ENCODE assay signal across 11 cellular contexts in genomic region chr1:100277866-100278265, GRCh38. TPM values are rescaled to one million over a fixed set of nuclear protein-coding genes. Genes with fewer than 3 reads are reported as not detected.
A peak's percentile ranks its signal among the peaks of the same experiment; 100 is the strongest.
DNase-seq lines count a peak whose midpoint lies in the region; ATAC-seq and TF ChIP-seq lines count a peak whose summit lies in the region.
"Had no signal": no experiment of that assay in that cellular context is flagged by ENCODE, and none has a peak within 500 bp of the region (broad histone marks: within the 10 kb centered on the region; RNA-seq: fewer than 3 reads in every experiment).

No MANE protein-coding gene starts in this region.

- peaks cover 42% of the 10 kb centered on the region for H3K36me3 Mint-ChIP-seq in activated CD8-positive, alpha-beta T cell treated with anti-CD3 and anti-CD28 coated beads for 36 hours (ENCODE audit: low read depth)

- CTCF ChIA-PET in activated CD8-positive, alpha-beta T cell treated with anti-CD3 and anti-CD28 coated beads for 36 hours (lab: Charles Lee) = interaction anchor here (0.7 to 1.5 kb wide), 2 partner anchors 171 to 182 kb away, joined by 3 to 5 read pairs; no protein-coding TSS in a partner anchor

- no peak overlapping the region for H3K4me3 ChIP-seq in OCI-LY1 (ENCODE audit: low read depth, low read length, poor library complexity, severe bottlenecking)
- H3K4me3 ChIP-seq: lung had no signal

- H3K9me3 ChIP-seq in OCI-LY1 (ENCODE audit: low read length) = no peaks in the 10 kb centered on the region

- peak; percentile 53 for ATAC-seq in activated CD8-positive, alpha-beta T cell treated with anti-CD3 and anti-CD28 coated beads for 36 hours
- ATAC-seq in GM21526 (IDR thresholded peaks at IDR 0.05; ENCODE audit: low FRiP score, unreplicated experiment) (no peak), left lobe of liver (no peak), GM18520 (IDR thresholded peaks at IDR 0.05; ENCODE audit: unreplicated experiment) (no peak)

- no peak overlapping the region for H3K4me3 Mint-ChIP-seq in activated CD8-positive, alpha-beta T cell treated with anti-CD3 and anti-CD28 coated beads for 36 hours

- no peaks in the 10 kb centered on the region for H3K4me1 ChIP-seq in OCI-LY1 (ENCODE audit: insufficient read depth, low read length, severe bottlenecking)

- no peaks in the 10 kb centered on the region for H3K27me3 ChIP-seq in OCI-LY1 (ENCODE audit: insufficient read depth, low read length)

- peak; percentile 43 for TF ChIP-seq CTCF in OCI-LY1 (IDR thresholded peaks at IDR 0.05; ENCODE audit: low read length)
- TF ChIP-seq CTCF in activated CD8-positive, alpha-beta T cell treated with anti-CD3 and anti-CD28 coated beads for 36 hours (IDR thresholded peaks at IDR 0.05) = no peak

- no peak overlapping the region for H3K9ac ChIP-seq in OCI-LY1 (ENCODE audit: low read length)

- no peaks in the 10 kb centered on the region for H3K79me2 ChIP-seq in OCI-LY1 (ENCODE audit: insufficient read depth, low read length)

- H3F3A ChIP-seq in OCI-LY1 (ENCODE audit: insufficient read depth, low read length) = 0 out of 2 replicates have a peak, but pooled peaks cover 3% of the 10 kb centered on the region

- DNase-seq in activated naive CD4-positive, alpha-beta T cell treated with Interleukin-2 at 50 U/mL for 16 hours = peak; percentile 31
- no peak for DNase-seq in activated naive CD4-positive, alpha-beta T cell (lab: John Stamatoyannopoulos, UW)
- peak; percentile 39 for DNase-seq in activated CD8-positive, alpha-beta T cell treated with anti-CD3 and anti-CD28 coated beads for 36 hours
- DNase-seq in lung microvascular endothelial cell (ENCODE audit: low read depth in 2 of 2) = peak; percentile 56 to 57
- DNase-seq in left lobe of liver (ENCODE audit: low spot score) = no peak
- DNase-seq: Kasumi-1, NCI-H2107 had no signal

- H3K36me3 ChIP-seq in OCI-LY1 (ENCODE audit: insufficient read depth, low read length) = peaks cover 98% of the 10 kb centered on the region

- no peaks in the 10 kb centered on the region for H4K20me1 ChIP-seq in OCI-LY1 (ENCODE audit: insufficient read depth, low read length)

- H3K4me2 ChIP-seq in OCI-LY1 (ENCODE audit: low read length) = no peak overlapping the region

- no peak overlapping the region for H3K27ac ChIP-seq in OCI-LY1 (ENCODE audit: low read depth, low read length, poor library complexity, severe bottlenecking)

- no peaks in the 10 kb centered on the region for H3K9me2 ChIP-seq in OCI-LY1 (ENCODE audit: low read depth, low read length)

- H3K27ac Mint-ChIP-seq in activated CD8-positive, alpha-beta T cell treated with anti-CD3 and anti-CD28 coated beads for 36 hours = peak overlapping the region; percentile 31

- H3K9me3 Mint-ChIP-seq in activated CD8-positive, alpha-beta T cell treated with anti-CD3 and anti-CD28 coated beads for 36 hours = no peaks in the 10 kb centered on the region

- intact Hi-C loops in activated CD8-positive, alpha-beta T cell treated with anti-CD3 and anti-CD28 coated beads for 36 hours (cut with micrococcal nuclease) = loop anchor here (10.0 kb wide), 1 partner anchor 177 kb away; no protein-coding TSS in a partner anchor

- POLR2A ChIA-PET in activated CD8-positive, alpha-beta T cell treated with anti-CD3 and anti-CD28 coated beads for 36 hours (lab: Charles Lee) = no interaction called here

- H3K4me1 Mint-ChIP-seq in activated CD8-positive, alpha-beta T cell treated with anti-CD3 and anti-CD28 coated beads for 36 hours (ENCODE audit: low read depth) = peaks cover 15% of the 10 kb centered on the region

- H3K27me3 Mint-ChIP-seq in activated CD8-positive, alpha-beta T cell treated with anti-CD3 and anti-CD28 coated beads for 36 hours = no peaks in the 10 kb centered on the region

- H2AFZ ChIP-seq in OCI-LY1 (ENCODE audit: low read length) = no peak overlapping the region

RNA-seq across cellular contexts. Expression of gene RTCA, which starts 11.8 kb away (rescaled TPM):
- 10 to 100 TPM; 44.7 to 46.0 TPM for total RNA-seq in activated CD8-positive, alpha-beta T cell treated with anti-CD3 and anti-CD28 coated beads for 36 hours
- 27.0 and 27.5 TPM in 2 replicates for total RNA-seq in lung microvascular endothelial cell
- 16.6 TPM for total RNA-seq in left lobe of liver

RNA-seq across cellular contexts. Expression of gene DBT, which starts 28.2 kb away (rescaled TPM):
- total RNA-seq in activated CD8-positive, alpha-beta T cell treated with anti-CD3 and anti-CD28 coated beads for 36 hours = 10 to 100 TPM; 11.8 to 12.6 TPM
- total RNA-seq in lung microvascular endothelial cell = 2.6 and 3.8 TPM in 2 replicates
- total RNA-seq in left lobe of liver = 25.0 TPM

Comparison
In these comparisons a context has a peak if more than half of its experiments do, and no peak if none do; other contexts are left out.
1. DNase-seq: peak in activated naive CD4-positive, alpha-beta T cell treated with Interleukin-2 at 50 U/mL for 16 hours (single experiment), activated CD8-positive, alpha-beta T cell treated with anti-CD3 and anti-CD28 coated beads for 36 hours (single experiment) and lung microvascular endothelial cell (2 of 2); none in activated naive CD4-positive, alpha-beta T cell (0 of 4) and left lobe of liver (single experiment).